Comparison of ENCODE assay signal across 9 cellular contexts in the genomic region with DNA sequence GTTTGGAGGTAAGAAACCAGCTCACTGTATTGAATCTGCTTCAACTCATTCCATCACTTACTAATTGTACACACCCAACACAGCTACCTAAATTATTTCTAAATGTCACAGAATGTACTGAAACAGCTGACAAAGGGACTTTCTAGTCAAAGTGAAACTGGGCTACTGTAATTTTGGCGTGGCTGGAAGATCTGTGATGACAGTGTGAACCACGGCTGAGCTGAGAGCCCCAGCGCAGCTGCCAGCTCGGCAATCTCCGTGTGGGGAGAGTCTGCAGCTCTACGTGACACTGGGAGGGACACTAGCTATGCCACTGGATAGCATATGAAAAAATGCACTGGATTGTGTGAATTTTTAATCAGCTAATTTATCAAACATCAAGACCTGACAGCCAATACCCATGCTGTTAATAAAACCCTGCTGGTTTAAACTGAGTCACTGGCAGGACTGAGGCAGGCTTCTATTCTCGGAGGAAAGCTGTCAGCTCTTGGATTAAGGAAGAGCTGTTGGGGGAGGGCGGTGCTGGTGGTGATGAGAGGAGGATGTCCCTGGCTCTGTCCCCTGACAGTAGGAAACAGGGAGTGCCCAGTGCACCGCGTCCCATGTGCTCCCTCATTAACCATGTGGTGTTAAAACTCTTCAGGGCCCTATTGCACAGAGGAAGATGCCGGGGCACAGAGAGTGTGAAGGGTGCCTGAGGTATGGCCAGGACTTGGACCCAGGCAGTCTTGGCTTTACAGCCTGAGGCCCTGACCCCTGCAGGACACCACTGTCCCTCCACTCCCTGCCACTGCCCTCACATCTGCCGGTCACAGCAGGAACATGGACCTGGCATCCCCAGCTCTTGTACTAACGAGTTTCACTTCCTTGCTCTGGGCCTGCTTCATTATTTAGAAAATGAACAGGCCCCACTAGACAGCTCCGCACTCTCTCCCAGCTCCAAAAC. TPM values are rescaled to one million over a fixed set of nuclear protein-coding genes. Genes with fewer than 3 reads are reported as not detected.
DNase-seq lines count a peak whose midpoint lies in the region; ATAC-seq, FAIRE-seq and TF ChIP-seq lines count a peak whose summit lies in the region.
"Had no signal": no experiment of that assay in that cellular context is flagged by ENCODE, and none has a peak within 500 bp of the region (broad histone marks: within the 10 kb centered on the region; RNA-seq: fewer than 3 reads in every experiment).

No MANE protein-coding gene starts in this region.

- peaks cover 4% of the 10 kb centered on the region for H3F3A ChIP-seq in neural cell (ENCODE audit: insufficient read depth, low read length, poor library complexity, severe bottlenecking)

- H3K36me3 ChIP-seq in neural cell (ENCODE audit: insufficient read depth, low read length), result no peaks in the 10 kb centered on the region
- H3K36me3 ChIP-seq in kidney (ENCODE audit: control insufficient read depth in 1 of 2, insufficient read depth in 2 of 2, low read length in 2 of 2), result peaks cover 11 to 12% of the 10 kb centered on the region in 2 donors

- DNase-seq in caudate nucleus (lab: John Stamatoyannopoulos, UW) (peak in 25 of 61 donors; percentile 21 to 71 (median 48)), kidney (no peak), NCI-H2081 treated with DMSO at 0.1 percent for 48 hours (lab: John Stamatoyannopoulos, UW) (no peak), posterior vena cava (ENCODE audit: low spot score) (no peak)

- ATAC-seq in GM19468 (IDR thresholded peaks at IDR 0.05; ENCODE audit: extremely low read depth, unreplicated experiment), result peak; percentile 92
- peak; percentile 75 for ATAC-seq in HG03469 (IDR thresholded peaks at IDR 0.05; ENCODE audit: unreplicated experiment)

- H3K27ac ChIP-seq in caudate nucleus (ENCODE audit: low read depth, low read length), result peak overlapping the region; percentile 74
- H3K27ac ChIP-seq in neural cell (ENCODE audit: low read length), result no peak overlapping the region
- H3K27ac ChIP-seq in kidney (ENCODE audit: low read depth in 2 of 2, low read length in 2 of 2), result no peak overlapping the region
- H3K27ac ChIP-seq: epithelial cell of prostate had no signal

- H3K9me3 ChIP-seq in neural cell (ENCODE audit: low read length), result no peaks in the 10 kb centered on the region
- no peaks in the 10 kb centered on the region for H3K9me3 ChIP-seq in kidney (ENCODE audit: control insufficient read depth in 1 of 2, low read length in 2 of 2)

- no peak for FAIRE-seq in kidney (lab: Jason Lieb, UNC)

- TF ChIP-seq CTCF in neural cell (IDR thresholded peaks at IDR 0.05; ENCODE audit: poor library complexity, severe bottlenecking), result no peak
- no peak for TF ChIP-seq CTCF in kidney (IDR thresholded peaks at IDR 0.05; ENCODE audit: borderline replicate concordance, extremely low read depth, insufficient read depth)

- H4K20me1 ChIP-seq in neural cell (ENCODE audit: insufficient read depth), result no peaks in the 10 kb centered on the region

- no peak overlapping the region for H3K4me2 ChIP-seq in neural cell (ENCODE audit: low read length)

- no peaks in the 10 kb centered on the region for H3K9me2 ChIP-seq in neural cell (ENCODE audit: insufficient read depth, low read length)

- no peaks in the 10 kb centered on the region for H3K27me3 ChIP-seq in neural cell (ENCODE audit: insufficient read depth, low read depth, low read length)

- intact Hi-C loops in kidney (cut with DNase I), result no loop called here
- intact Hi-C loops in posterior vena cava (cut with DNase I), result no loop called here

- H3K9ac ChIP-seq in neural cell (ENCODE audit: low read length), result no peak overlapping the region
- H3K9ac ChIP-seq in kidney (ENCODE audit: low read length in 2 of 2), result no peak overlapping the region

- peaks cover 0 to 2% of the 10 kb centered on the region in 2 donors for H3K4me1 ChIP-seq in kidney (ENCODE audit: control insufficient read depth in 1 of 2, insufficient read depth in 1 of 2, low read depth in 1 of 2, low read length in 2 of 2)

- peak overlapping the region; percentile 41; the same call in 1 of the 2 replicates for H3K4me3 ChIP-seq in GM08714 (ENCODE audit: low read length)
- H3K4me3 ChIP-seq in neural cell (ENCODE audit: low read length), result peak overlapping the region; percentile 13
- no peak overlapping the region for H3K4me3 ChIP-seq in kidney (ENCODE audit: low read length in 2 of 2)

- no peak overlapping the region for H2AFZ ChIP-seq in neural cell (ENCODE audit: low read depth, low read length)

- TF ChIP-seq RAD21 in neural cell (conservative IDR thresholded peaks at IDR 0.05), result no peak

- TF ChIP-seq EP300 in neural cell (conservative IDR thresholded peaks at IDR 0.05; ENCODE audit: poor library complexity, severe bottlenecking), result no peak

- H3K79me2 ChIP-seq in neural cell (replicated peaks; ENCODE audit: insufficient read depth, low read length), result peaks cover 20% of the 10 kb centered on the region

TF ChIP-seq in neural cell, 6 proteins besides CTCF, POLR2A, EP300 and RAD21:
- TF ChIP-seq, protein P1, sequence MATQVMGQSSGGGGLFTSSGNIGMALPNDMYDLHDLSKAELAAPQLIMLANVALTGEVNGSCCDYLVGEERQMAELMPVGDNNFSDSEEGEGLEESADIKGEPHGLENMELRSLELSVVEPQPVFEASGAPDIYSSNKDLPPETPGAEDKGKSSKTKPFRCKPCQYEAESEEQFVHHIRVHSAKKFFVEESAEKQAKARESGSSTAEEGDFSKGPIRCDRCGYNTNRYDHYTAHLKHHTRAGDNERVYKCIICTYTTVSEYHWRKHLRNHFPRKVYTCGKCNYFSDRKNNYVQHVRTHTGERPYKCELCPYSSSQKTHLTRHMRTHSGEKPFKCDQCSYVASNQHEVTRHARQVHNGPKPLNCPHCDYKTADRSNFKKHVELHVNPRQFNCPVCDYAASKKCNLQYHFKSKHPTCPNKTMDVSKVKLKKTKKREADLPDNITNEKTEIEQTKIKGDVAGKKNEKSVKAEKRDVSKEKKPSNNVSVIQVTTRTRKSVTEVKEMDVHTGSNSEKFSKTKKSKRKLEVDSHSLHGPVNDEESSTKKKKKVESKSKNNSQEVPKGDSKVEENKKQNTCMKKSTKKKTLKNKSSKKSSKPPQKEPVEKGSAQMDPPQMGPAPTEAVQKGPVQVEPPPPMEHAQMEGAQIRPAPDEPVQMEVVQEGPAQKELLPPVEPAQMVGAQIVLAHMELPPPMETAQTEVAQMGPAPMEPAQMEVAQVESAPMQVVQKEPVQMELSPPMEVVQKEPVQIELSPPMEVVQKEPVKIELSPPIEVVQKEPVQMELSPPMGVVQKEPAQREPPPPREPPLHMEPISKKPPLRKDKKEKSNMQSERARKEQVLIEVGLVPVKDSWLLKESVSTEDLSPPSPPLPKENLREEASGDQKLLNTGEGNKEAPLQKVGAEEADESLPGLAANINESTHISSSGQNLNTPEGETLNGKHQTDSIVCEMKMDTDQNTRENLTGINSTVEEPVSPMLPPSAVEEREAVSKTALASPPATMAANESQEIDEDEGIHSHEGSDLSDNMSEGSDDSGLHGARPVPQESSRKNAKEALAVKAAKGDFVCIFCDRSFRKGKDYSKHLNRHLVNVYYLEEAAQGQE (IDR thresholded peaks at IDR 0.05; ENCODE audit: borderline replicate concordance), result no peak
- TF ChIP-seq TAF1 (IDR thresholded peaks at IDR 0.05; ENCODE audit: low read depth) (no peak), POLR2AphosphoS5 (IDR thresholded peaks at IDR 0.05) (no peak), MXI1 (conservative IDR thresholded peaks at IDR 0.05; ENCODE audit: poor library complexity, severe bottlenecking) (no peak), EZH2 (IDR thresholded peaks at IDR 0.05; ENCODE audit: borderline replicate concordance, insufficient read depth, low read length, poor library complexity, severe bottlenecking) (no peak), SMC3 (conservative IDR thresholded peaks at IDR 0.05; ENCODE audit: poor library complexity) (no peak)
TF ChIP-seq in neural cell: peak in this region for 0.

RNA-seq across cellular contexts. Expression of gene SLC15A4, which starts 13.3 kb away (rescaled TPM):
- polyA plus RNA-seq in neural cell (34.7 and 52.2 TPM in 2 replicates), kidney (ENCODE audit: insufficient read depth, low read depth, low replicate concordance) (11.3 TPM)
- polyA minus RNA-seq in neural cell, result 34.8 and 42.1 TPM in 2 replicates
- total RNA-seq in kidney (32.4 TPM), posterior vena cava (10 to 100 TPM; 26.8 to 27.0 TPM)

RNA-seq across cellular contexts. Expression of gene GLT1D1, which starts 42.8 kb away (rescaled TPM):
- polyA plus RNA-seq in neural cell (3.9 and 5.1 TPM in 2 replicates), kidney (ENCODE audit: insufficient read depth, low read depth, low replicate concordance) (0.45 TPM)
- polyA minus RNA-seq in neural cell, result 3.4 and 4.7 TPM in 2 replicates
- total RNA-seq in kidney (0.41 TPM), posterior vena cava (1 to 10 TPM in 1 of 2 donors, under 1 TPM in 1; 0.67 to 1.9 TPM)

Comparison
In these comparisons a context has a peak if more than half of its experiments do, and no peak if none do; other contexts are left out.
1. H3K4me3 ChIP-seq: peak in GM08714 (single experiment) and neural cell (single experiment); none in kidney (0 of 2).